In the genomic region with DNA sequence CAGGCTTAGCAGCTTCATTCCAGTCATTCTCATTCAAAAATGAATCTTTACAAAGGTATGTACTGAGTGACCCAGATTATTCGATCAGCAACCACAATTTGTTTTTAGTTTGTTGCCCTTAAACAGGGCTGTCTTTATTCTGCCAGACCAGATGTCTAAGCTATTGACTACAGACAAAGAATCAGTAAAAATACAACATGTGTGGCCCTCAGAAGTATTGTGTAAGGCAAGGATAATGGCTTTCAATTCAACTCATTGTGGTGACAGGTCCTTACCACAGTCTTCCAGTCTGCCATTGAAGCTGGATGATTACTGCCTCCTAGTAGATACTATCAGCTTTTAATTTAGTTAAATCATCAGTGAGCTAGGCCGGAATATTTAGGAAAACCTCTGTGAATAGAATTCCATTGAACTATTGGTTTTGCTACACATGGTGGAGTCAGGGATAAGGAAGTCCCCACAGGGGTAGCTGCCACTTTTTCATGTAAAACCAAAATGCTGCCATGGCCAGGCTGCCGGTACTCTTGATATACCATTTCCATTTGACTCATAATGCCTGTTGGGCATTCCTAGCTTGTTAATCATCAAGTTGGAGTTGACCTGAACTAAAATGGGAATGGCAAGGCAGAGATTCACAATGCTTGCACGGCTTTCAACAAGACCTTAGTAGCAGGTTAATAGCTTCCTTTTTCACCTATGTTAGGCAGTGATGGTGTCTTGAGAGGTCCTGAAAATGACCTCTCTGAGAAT, we compare ENCODE assay signal across 25 cellular contexts.
DNase-seq lines count a peak whose midpoint lies in the region; ATAC-seq and TF ChIP-seq lines count a peak whose summit lies in the region.
"Had no signal": no experiment of that assay in that cellular context is flagged by ENCODE, and none has a peak within 500 bp of the region (broad histone marks: within the 10 kb centered on the region; RNA-seq: fewer than 3 reads in every experiment).

No MANE protein-coding gene starts in this region.

- no peaks in the 10 kb centered on the region for H3K36me3 ChIP-seq in testis (ENCODE audit: low read depth, missing control alignments)
- H3K36me3 ChIP-seq: Peyer's patch, SJCRH30 had no signal

- H3K4me1 ChIP-seq in testis: no peaks in the 10 kb centered on the region
- H3K4me1 ChIP-seq: Peyer's patch, SJCRH30 had no signal

- no peaks in the 10 kb centered on the region for H3K9me3 ChIP-seq in testis
- H3K9me3 ChIP-seq: Peyer's patch, SJCRH30 had no signal

- 65 to 72% methylated on average over 4 of the region's 4 CpGs for WGBS in testis, 2 donors

- DNase-seq in HS-27A (ENCODE audit: low read depth): peak; percentile 36
- DNase-seq in RPMI7951 (ENCODE audit: low read depth): peak; percentile 81
- peak; percentile 69 for DNase-seq in islet precursor cell
- DNase-seq in COLO668 (lab: John Stamatoyannopoulos, UW; ENCODE audit: unreplicated experiment): no peak
- DNase-seq in NCI-H2171 treated with DMSO at 0.1 percent for 48 hours (lab: John Stamatoyannopoulos, UW): no peak
- no peak for DNase-seq in testis
- DNase-seq: activated CD4-positive, alpha-beta T cell treated with anti-CD3 and anti-CD28 coated beads, Interleukin-2, amount 50 U/mL, for 1 hour; activated CD4-positive, CD25-positive, alpha-beta regulatory T cell; activated gamma-delta T cell treated with Interleukin-2 at 50 U/mL for 16 hours; activated T-cell treated with anti-CD3 and anti-CD28 coated beads, Interleukin-2, amount 50 U/mL, for 24 hours; DMS79 treated with DMSO at 0.1 percent for 48 hours; endodermal cell; GOT3; midbrain; naive thymus-derived CD8-positive, alpha-beta T cell; NCI-H1436; NCI-H2081; NCI-H345; nucleus accumbens; Peyer's patch; SJCRH30; stimulated activated CD4-positive, alpha-beta T cell treated with anti-CD3 and anti-CD28 coated beads, Interleukin-15, amount 100 ng/mL, for 24 hours; stimulated activated CD4-positive, alpha-beta T cell treated with anti-CD3 and anti-CD28 coated beads, Interleukin-4, amount 100 ng/mL, for 4 hours had no signal

- intact Hi-C loops in testis (cut with DNase I; ENCODE audit: low total_unique reads): no loop called here

- ATAC-seq in HG02970 (IDR thresholded peaks at IDR 0.05; ENCODE audit: low FRiP score, unreplicated experiment): no peak
- ATAC-seq: esophagus mucosa; naive thymus-derived CD8-positive, alpha-beta T cell had no signal

- H3K27me3 ChIP-seq in testis: no peaks in the 10 kb centered on the region
- H3K27me3 ChIP-seq: SJCRH30 had no signal

- H3K4me3 ChIP-seq in testis: no peak overlapping the region
- H3K4me3 ChIP-seq: Peyer's patch, SJCRH30 had no signal

- no peak for TF ChIP-seq CTCF in testis (IDR thresholded peaks at IDR 0.05)

- TF ChIP-seq POLR2A in testis (IDR thresholded peaks at IDR 0.05): no peak

- H3K27ac ChIP-seq in testis: no peak overlapping the region
- H3K27ac ChIP-seq: Peyer's patch, SJCRH30 had no signal

Comparison
In these comparisons a context has a peak if more than half of its experiments do, and no peak if none do; other contexts are left out.
1. DNase-seq: peak in HS-27A (single experiment), RPMI7951 (single experiment) and islet precursor cell (single experiment); none in COLO668 (single experiment), NCI-H2171 treated with DMSO at 0.1 percent for 48 hours (single experiment) and testis (single experiment).